Comparison of ENCODE assay signal across 13 cellular contexts in genomic region chr2:88090446-88091283, GRCh38. TPM values are rescaled to one million over a fixed set of nuclear protein-coding genes. Genes with fewer than 3 reads are reported as not detected.
DNase-seq lines count a peak whose midpoint lies in the region; ATAC-seq and TF ChIP-seq lines count a peak whose summit lies in the region.
"Had no signal": no experiment of that assay in that cellular context is flagged by ENCODE, and none has a peak within 500 bp of the region (broad histone marks: within the 10 kb centered on the region; RNA-seq: fewer than 3 reads in every experiment).

No MANE protein-coding gene starts in this region.

- no peaks in the 10 kb centered on the region for H3K9me3 ChIP-seq in CD4-positive, CD25-positive, alpha-beta regulatory T cell (ENCODE audit: control insufficient read depth in 2 of 2, low read length in 2 of 2)
- no peaks in the 10 kb centered on the region for H3K9me3 ChIP-seq in neural progenitor cell (ENCODE audit: low read depth)

- H3K4me2 ChIP-seq in neural progenitor cell, result no peak overlapping the region

- no peaks in the 10 kb centered on the region for H3K4me1 ChIP-seq in CD4-positive, CD25-positive, alpha-beta regulatory T cell (ENCODE audit: control insufficient read depth, insufficient read depth, low read length, poor library complexity, severe bottlenecking)
- peaks cover 17% of the 10 kb centered on the region for H3K4me1 ChIP-seq in neural progenitor cell

- H3K27me3 ChIP-seq in CD4-positive, CD25-positive, alpha-beta regulatory T cell (ENCODE audit: control insufficient read depth, insufficient read depth, low read length), result no peaks in the 10 kb centered on the region
- H3K27me3 ChIP-seq in neural progenitor cell, result no peaks in the 10 kb centered on the region

- H4K20me1 ChIP-seq in neural progenitor cell (ENCODE audit: low read depth), result no peaks in the 10 kb centered on the region

- H3K4me3 Mint-ChIP-seq in CD4-positive, CD25-positive, alpha-beta regulatory T cell, result peak overlapping the region in 1 of 4 donors; percentile 62
- no peak overlapping the region for H3K4me3 Mint-ChIP-seq in progenitor cell of endocrine pancreas (ENCODE audit: low read depth)
- H3K4me3 Mint-ChIP-seq in neural progenitor cell, result no peak overlapping the region
- H3K4me3 Mint-ChIP-seq: CD8-positive, alpha-beta memory T cell had no signal

- H3K4me3 ChIP-seq in CD4-positive, CD25-positive, alpha-beta regulatory T cell (ENCODE audit: low read depth, low read length), result no peak overlapping the region
- H3K4me3 ChIP-seq in neural progenitor cell, result no peak overlapping the region

- H3K27ac Mint-ChIP-seq in CD4-positive, CD25-positive, alpha-beta regulatory T cell, result peak overlapping the region; percentile 11 to 68 (median 68)
- H3K27ac Mint-ChIP-seq in progenitor cell of endocrine pancreas (no peak overlapping the region), neural progenitor cell (no peak overlapping the region)

- no peaks in the 10 kb centered on the region for H3F3A ChIP-seq in neural progenitor cell (ENCODE audit: low read depth)

- peaks cover 0 to 18% (median 9%) of the 10 kb centered on the region in 4 donors for H3K4me1 Mint-ChIP-seq in CD4-positive, CD25-positive, alpha-beta regulatory T cell
- H3K4me1 Mint-ChIP-seq in progenitor cell of endocrine pancreas (ENCODE audit: low read depth), result no peaks in the 10 kb centered on the region
- peaks cover 29% of the 10 kb centered on the region for H3K4me1 Mint-ChIP-seq in neural progenitor cell

- ATAC-seq in CD4-positive, CD25-positive, alpha-beta regulatory T cell (ENCODE audit: low read depth in 2 of 2), result peak in 1 of 2 donors; percentile 20

- in situ Hi-C loops in SK-MEL-5 (cut with HindIII; ENCODE audit: low pct_unique_long_range_greater_than_20kb, low sequenced_read_pairs), result no loop called here

- H3K9ac ChIP-seq in neural progenitor cell, result no peak overlapping the region

- H3K36me3 Mint-ChIP-seq in CD4-positive, CD25-positive, alpha-beta regulatory T cell, result no peaks in the 10 kb centered on the region
- H3K36me3 Mint-ChIP-seq in progenitor cell of endocrine pancreas (ENCODE audit: insufficient read depth), result no peaks in the 10 kb centered on the region
- H3K36me3 Mint-ChIP-seq in neural progenitor cell, result no peaks in the 10 kb centered on the region
- H3K36me3 Mint-ChIP-seq: CD8-positive, alpha-beta memory T cell had no signal

- H3K27ac ChIP-seq in CD4-positive, CD25-positive, alpha-beta regulatory T cell (ENCODE audit: insufficient read depth, low read length, poor library complexity, severe bottlenecking), result no peak overlapping the region
- no peak overlapping the region for H3K27ac ChIP-seq in neural progenitor cell

- H2AFZ ChIP-seq in neural progenitor cell (replicated peaks), result no peak overlapping the region

- no peaks in the 10 kb centered on the region for H3K79me2 ChIP-seq in neural progenitor cell (ENCODE audit: low read depth)

- H3K9me3 Mint-ChIP-seq in CD4-positive, CD25-positive, alpha-beta regulatory T cell, result no peaks in the 10 kb centered on the region
- H3K9me3 Mint-ChIP-seq in progenitor cell of endocrine pancreas (ENCODE audit: low read depth) (no peaks in the 10 kb centered on the region), neural progenitor cell (no peaks in the 10 kb centered on the region)
- H3K9me3 Mint-ChIP-seq: CD8-positive, alpha-beta memory T cell had no signal

- no peak for DNase-seq in CD4-positive, CD25-positive, alpha-beta regulatory T cell
- DNase-seq in SK-MEL-5 (ENCODE audit: low read depth, low spot score) (peak; percentile 74), dermis blood vessel endothelial cell (peak; percentile 36), GM19238 (ENCODE audit: insufficient read length, low spot score) (no peak), progenitor cell of endocrine pancreas (ENCODE audit: low spot score, unreplicated experiment) (no peak), neural progenitor cell (ENCODE audit: low spot score) (no peak), NCI-H2029 treated with DMSO at 0.1 percent for 48 hours (lab: John Stamatoyannopoulos, UW) (no peak)
- DNase-seq in stimulated activated CD4-positive, alpha-beta T cell treated with anti-CD3 and anti-CD28 coated beads, Interleukin-4, amount 100 ng/mL, for 1 hour, result peak; percentile 60
- DNase-seq: activated gamma-delta T cell treated with Interleukin-2 at 50 U/mL for 16 hours, NCI-H1436 treated with DMSO at 0.1 percent for 48 hours had no signal

- H3K27me3 Mint-ChIP-seq in CD4-positive, CD25-positive, alpha-beta regulatory T cell, result no peaks in the 10 kb centered on the region
- no peaks in the 10 kb centered on the region for H3K27me3 Mint-ChIP-seq in progenitor cell of endocrine pancreas
- H3K27me3 Mint-ChIP-seq in neural progenitor cell (ENCODE audit: insufficient read depth, low read depth), result peaks cover 11% of the 10 kb centered on the region

- no peaks in the 10 kb centered on the region for H3K36me3 ChIP-seq in CD4-positive, CD25-positive, alpha-beta regulatory T cell (ENCODE audit: control insufficient read depth, insufficient read depth, low read length)
- H3K36me3 ChIP-seq in neural progenitor cell, result no peaks in the 10 kb centered on the region

- TF ChIP-seq CTCF in progenitor cell of endocrine pancreas (IDR thresholded peaks at IDR 0.05; ENCODE audit: unreplicated experiment), result no peak
- TF ChIP-seq CTCF in neural progenitor cell (IDR thresholded peaks at IDR 0.05), result no peak

RNA-seq across cellular contexts. Expression of gene SMYD1, which starts 23.0 kb away (rescaled TPM):
- not detected for total RNA-seq in CD4-positive, CD25-positive, alpha-beta regulatory T cell
- polyA plus RNA-seq in CD4-positive, CD25-positive, alpha-beta regulatory T cell, result not detected
- total RNA-seq in SK-MEL-5 (2014; rRNA removed; shearing (Covaris generic)), result 0.50 and 0.77 TPM in 2 replicates
- polyA plus RNA-seq in SK-MEL-5 (2015; cell fraction: cytosol; rRNA removed), result 0.71 TPM in 2 replicates
- polyA plus RNA-seq in SK-MEL-5 (2015; cell fraction: nucleus; rRNA removed), result 0.76 and 0.93 TPM in 2 replicates
- total RNA-seq in dermis blood vessel endothelial cell, result not detected in 2 replicates
- not detected in 2 replicates for total RNA-seq in progenitor cell of endocrine pancreas
- not detected in 2 replicates for total RNA-seq in neural progenitor cell (ENCODE audit: low replicate concordance)
- total RNA-seq: CD8-positive, alpha-beta memory T cell; HT-29; kidney epithelial cell had no signal
- polyA plus RNA-seq: CD8-positive, alpha-beta memory T cell had no signal

RNA-seq across cellular contexts. Expression of gene KRCC1, which starts 35.1 kb away (rescaled TPM):
- total RNA-seq in CD4-positive, CD25-positive, alpha-beta regulatory T cell, result 11.8 TPM
- polyA plus RNA-seq in CD4-positive, CD25-positive, alpha-beta regulatory T cell, result 10 to 100 TPM; 37.1 to 41.9 (median 41.0) TPM
- total RNA-seq in SK-MEL-5 (2014; rRNA removed; shearing (Covaris generic)), result 15.7 and 18.2 TPM in 2 replicates
- polyA plus RNA-seq in SK-MEL-5 (2015; cell fraction: cytosol; rRNA removed), result 9.6 and 14.9 TPM in 2 replicates
- polyA plus RNA-seq in SK-MEL-5 (2015; cell fraction: nucleus; rRNA removed), result 3.8 and 8.8 TPM in 2 replicates
- total RNA-seq in dermis blood vessel endothelial cell (17.5 and 19.9 TPM in 2 replicates), progenitor cell of endocrine pancreas (16.2 and 16.7 TPM in 2 replicates), neural progenitor cell (ENCODE audit: low replicate concordance) (24.8 and 33.9 TPM in 2 replicates)

RNA-seq across cellular contexts. Expression of gene FABP1, which starts 37.2 kb away (rescaled TPM):
- not detected for total RNA-seq in CD4-positive, CD25-positive, alpha-beta regulatory T cell
- polyA plus RNA-seq in CD4-positive, CD25-positive, alpha-beta regulatory T cell, result not detected
- not detected in 2 replicates for total RNA-seq in SK-MEL-5 (2014; rRNA removed; shearing (Covaris generic))
- not detected in 2 replicates for polyA plus RNA-seq in SK-MEL-5 (2015; cell fraction: cytosol; rRNA removed)
- not detected in 2 replicates for polyA plus RNA-seq in SK-MEL-5 (2015; cell fraction: nucleus; rRNA removed)
- total RNA-seq in dermis blood vessel endothelial cell, result not detected in 2 replicates
- total RNA-seq in progenitor cell of endocrine pancreas, result 4.5 and 6.6 TPM in 2 replicates
- not detected in 2 replicates for total RNA-seq in neural progenitor cell (ENCODE audit: low replicate concordance)
- total RNA-seq: CD8-positive, alpha-beta memory T cell; HT-29; kidney epithelial cell had no signal
- polyA plus RNA-seq: CD8-positive, alpha-beta memory T cell had no signal

Comparison
In these comparisons a context has a peak if more than half of its experiments do, and no peak if none do; other contexts are left out.
1. DNase-seq: peak in SK-MEL-5 (single experiment), dermis blood vessel endothelial cell (single experiment) and stimulated activated CD4-positive, alpha-beta T cell treated with anti-CD3 and anti-CD28 coated beads, Interleukin-4, amount 100 ng/mL, for 1 hour (single experiment); none in CD4-positive, CD25-positive, alpha-beta regulatory T cell (0 of 3), GM19238 (single experiment), progenitor cell of endocrine pancreas (single experiment), neural progenitor cell (single experiment) and NCI-H2029 treated with DMSO at 0.1 percent for 48 hours (single experiment).
2. H3K27ac Mint-ChIP-seq: peak in CD4-positive, CD25-positive, alpha-beta regulatory T cell (3 of 3); none in progenitor cell of endocrine pancreas (single experiment) and neural progenitor cell (single experiment).